ENCODE assay signal across 1 cellular context in the genomic region with DNA sequence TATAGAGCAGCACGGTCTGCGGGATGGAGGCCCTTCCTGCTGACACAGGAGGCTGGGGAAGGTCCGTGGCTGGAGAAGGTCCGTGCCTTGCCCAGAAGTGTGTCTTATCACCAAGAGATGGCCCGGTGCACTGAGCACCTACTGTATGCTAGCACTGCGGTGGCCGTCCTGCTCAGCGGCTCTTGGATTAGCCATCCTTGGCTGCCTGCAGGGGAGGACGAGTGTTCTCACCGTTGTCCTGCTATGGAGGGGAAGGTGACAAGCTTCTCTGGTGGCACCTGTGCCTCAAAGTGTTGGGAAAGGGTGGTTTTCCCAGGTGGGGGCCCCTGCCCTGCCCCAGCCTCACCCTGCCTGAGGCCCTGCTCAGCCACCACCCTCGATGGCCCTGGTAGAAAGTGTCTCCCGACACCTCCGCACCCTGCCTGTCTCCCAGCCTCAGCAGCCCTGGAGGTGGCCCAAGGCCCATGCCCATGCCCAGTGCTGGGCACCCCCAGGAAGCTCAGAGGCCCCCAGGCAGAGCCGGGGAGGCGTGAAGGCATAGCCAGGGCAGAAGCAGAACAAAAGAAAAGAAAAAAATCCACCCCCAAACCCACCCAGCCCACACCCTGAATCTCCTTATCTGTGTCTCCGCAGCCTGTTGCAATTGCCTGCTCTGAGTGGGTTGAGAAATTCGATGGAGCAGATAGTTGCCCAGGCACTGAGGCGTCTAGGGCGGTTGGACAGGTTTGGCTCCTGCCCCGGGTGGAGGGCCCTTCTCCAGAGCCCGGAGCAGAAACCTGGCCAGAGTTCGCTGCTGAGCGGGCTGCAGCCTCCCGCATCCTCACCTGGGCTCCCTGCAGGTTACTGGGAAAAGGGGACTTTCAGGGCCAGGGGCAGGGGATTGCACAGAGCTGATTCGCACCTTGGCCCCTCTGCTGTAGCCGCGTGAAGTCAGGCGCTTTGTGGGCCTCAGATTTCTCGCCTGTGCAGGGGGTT.
A peak's percentile ranks its signal among the peaks of the same experiment; 100 is the strongest.
TF ChIP-seq lines count a peak whose summit lies in the region.

No MANE protein-coding gene starts in this region.

TF ChIP-seq in K562, 482 proteins besides CTCF, POLR2A, EP300 and RAD21 (continued from another document and continues in another):
- TF ChIP-seq THRAP3 (IDR thresholded peaks at IDR 0.05; ENCODE audit: borderline replicate concordance) (no peak), RBM25 (IDR thresholded peaks at IDR 0.05; ENCODE audit: low read depth, low read length, severe bottlenecking) (no peak), MAZ (CRISPR knock-in tag; conservative IDR thresholded peaks at IDR 0.05 in 1 of 2, IDR thresholded peaks at IDR 0.05 in 1 of 2) (peak in 1 of 2 experiments; percentile 51; a peak in 2 of 4 replicates), ZNF197 (CRISPR knock-in tag; IDR thresholded peaks at IDR 0.05; ENCODE audit: low read depth) (no peak), KAT7 (CRISPR knock-in tag; IDR thresholded peaks at IDR 0.05; ENCODE audit: borderline replicate concordance) (no peak), MTA2 (IDR thresholded peaks at IDR 0.05; ENCODE audit: low read depth) (peak; percentile 76), KLF10 (CRISPR knock-in tag; IDR thresholded peaks at IDR 0.05) (no peak), FOXJ3 (CRISPR knock-in tag; IDR thresholded peaks at IDR 0.05) (no peak), ZNF592 (IDR thresholded peaks at IDR 0.05) (no peak), ZNF740 (CRISPR knock-in tag; IDR thresholded peaks at IDR 0.05) (no peak), ZNF740 (tag; IDR thresholded peaks at IDR 0.05) (no peak), NFIX (CRISPR knock-in tag; IDR thresholded peaks at IDR 0.05; ENCODE audit: low read depth) (no peak), CEBPG (CRISPR knock-in tag; IDR thresholded peaks at IDR 0.05) (0 out of 2 replicates have a peak, but pooled peaks have one; percentile 41), CEBPG (tag; conservative IDR thresholded peaks at IDR 0.05 in 1 of 2, IDR thresholded peaks at IDR 0.05 in 1 of 2) (peak; percentile 67 to 88), RBM22 (IDR thresholded peaks at IDR 0.05; ENCODE audit: low read depth, low read length, poor library complexity, severe bottlenecking) (no peak), TARDBP (IDR thresholded peaks at IDR 0.05) (0 out of 2 replicates have a peak, but pooled peaks have one; percentile 41), CBX8 (IDR thresholded peaks at IDR 0.05; ENCODE audit: borderline replicate concordance, extremely low read depth, low read depth, low read length, poor library complexity, severe bottlenecking) (no peak), PRPF4 (IDR thresholded peaks at IDR 0.05; ENCODE audit: insufficient read depth, low read depth, low read length, poor library complexity, severe bottlenecking) (no peak), L3MBTL2 (IDR thresholded peaks at IDR 0.05) (peak; percentile 34; the same call in 1 of the 2 replicates), ZNF551 (CRISPR knock-in tag; IDR thresholded peaks at IDR 0.05) (no peak), POLR2B (IDR thresholded peaks at IDR 0.05; ENCODE audit: low read depth, partially characterized antibody) (no peak), ZFP1 (CRISPR knock-in tag; IDR thresholded peaks at IDR 0.05) (no peak), STAT5A (IDR thresholded peaks at IDR 0.05; ENCODE audit: borderline replicate concordance, low read length) (peak; percentile 60; the same call in 1 of the 2 replicates), PCBP2 (IDR thresholded peaks at IDR 0.05; ENCODE audit: low read depth, low read length, poor library complexity, severe bottlenecking) (no peak), PPARD (CRISPR knock-in tag; IDR thresholded peaks at IDR 0.05) (no peak), SAP30 (IDR thresholded peaks at IDR 0.05; ENCODE audit: borderline replicate concordance, insufficient read depth, low read depth, low read length, poor library complexity, severe bottlenecking) (no peak)
- TF ChIP-seq, protein P1, sequence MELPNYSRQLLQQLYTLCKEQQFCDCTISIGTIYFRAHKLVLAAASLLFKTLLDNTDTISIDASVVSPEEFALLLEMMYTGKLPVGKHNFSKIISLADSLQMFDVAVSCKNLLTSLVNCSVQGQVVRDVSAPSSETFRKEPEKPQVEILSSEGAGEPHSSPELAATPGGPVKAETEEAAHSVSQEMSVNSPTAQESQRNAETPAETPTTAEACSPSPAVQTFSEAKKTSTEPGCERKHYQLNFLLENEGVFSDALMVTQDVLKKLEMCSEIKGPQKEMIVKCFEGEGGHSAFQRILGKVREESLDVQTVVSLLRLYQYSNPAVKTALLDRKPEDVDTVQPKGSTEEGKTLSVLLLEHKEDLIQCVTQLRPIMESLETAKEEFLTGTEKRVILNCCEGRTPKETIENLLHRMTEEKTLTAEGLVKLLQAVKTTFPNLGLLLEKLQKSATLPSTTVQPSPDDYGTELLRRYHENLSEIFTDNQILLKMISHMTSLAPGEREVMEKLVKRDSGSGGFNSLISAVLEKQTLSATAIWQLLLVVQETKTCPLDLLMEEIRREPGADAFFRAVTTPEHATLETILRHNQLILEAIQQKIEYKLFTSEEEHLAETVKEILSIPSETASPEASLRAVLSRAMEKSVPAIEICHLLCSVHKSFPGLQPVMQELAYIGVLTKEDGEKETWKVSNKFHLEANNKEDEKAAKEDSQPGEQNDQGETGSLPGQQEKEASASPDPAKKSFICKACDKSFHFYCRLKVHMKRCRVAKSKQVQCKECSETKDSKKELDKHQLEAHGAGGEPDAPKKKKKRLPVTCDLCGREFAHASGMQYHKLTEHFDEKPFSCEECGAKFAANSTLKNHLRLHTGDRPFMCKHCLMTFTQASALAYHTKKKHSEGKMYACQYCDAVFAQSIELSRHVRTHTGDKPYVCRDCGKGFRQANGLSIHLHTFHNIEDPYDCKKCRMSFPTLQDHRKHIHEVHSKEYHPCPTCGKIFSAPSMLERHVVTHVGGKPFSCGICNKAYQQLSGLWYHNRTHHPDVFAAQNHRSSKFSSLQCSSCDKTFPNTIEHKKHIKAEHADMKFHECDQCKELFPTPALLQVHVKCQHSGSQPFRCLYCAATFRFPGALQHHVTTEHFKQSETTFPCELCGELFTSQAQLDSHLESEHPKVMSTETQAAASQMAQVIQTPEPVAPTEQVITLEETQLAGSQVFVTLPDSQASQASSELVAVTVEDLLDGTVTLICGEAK (IDR thresholded peaks at IDR 0.05): no peak
- TF ChIP-seq, protein P1 (CRISPR knock-in tag; IDR thresholded peaks at IDR 0.05): no peak
- TF ChIP-seq, protein P2, sequence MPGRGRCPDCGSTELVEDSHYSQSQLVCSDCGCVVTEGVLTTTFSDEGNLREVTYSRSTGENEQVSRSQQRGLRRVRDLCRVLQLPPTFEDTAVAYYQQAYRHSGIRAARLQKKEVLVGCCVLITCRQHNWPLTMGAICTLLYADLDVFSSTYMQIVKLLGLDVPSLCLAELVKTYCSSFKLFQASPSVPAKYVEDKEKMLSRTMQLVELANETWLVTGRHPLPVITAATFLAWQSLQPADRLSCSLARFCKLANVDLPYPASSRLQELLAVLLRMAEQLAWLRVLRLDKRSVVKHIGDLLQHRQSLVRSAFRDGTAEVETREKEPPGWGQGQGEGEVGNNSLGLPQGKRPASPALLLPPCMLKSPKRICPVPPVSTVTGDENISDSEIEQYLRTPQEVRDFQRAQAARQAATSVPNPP (IDR thresholded peaks at IDR 0.05; ENCODE audit: borderline replicate concordance, insufficient read depth, insufficient read length): no peak
- TF ChIP-seq, protein P3, sequence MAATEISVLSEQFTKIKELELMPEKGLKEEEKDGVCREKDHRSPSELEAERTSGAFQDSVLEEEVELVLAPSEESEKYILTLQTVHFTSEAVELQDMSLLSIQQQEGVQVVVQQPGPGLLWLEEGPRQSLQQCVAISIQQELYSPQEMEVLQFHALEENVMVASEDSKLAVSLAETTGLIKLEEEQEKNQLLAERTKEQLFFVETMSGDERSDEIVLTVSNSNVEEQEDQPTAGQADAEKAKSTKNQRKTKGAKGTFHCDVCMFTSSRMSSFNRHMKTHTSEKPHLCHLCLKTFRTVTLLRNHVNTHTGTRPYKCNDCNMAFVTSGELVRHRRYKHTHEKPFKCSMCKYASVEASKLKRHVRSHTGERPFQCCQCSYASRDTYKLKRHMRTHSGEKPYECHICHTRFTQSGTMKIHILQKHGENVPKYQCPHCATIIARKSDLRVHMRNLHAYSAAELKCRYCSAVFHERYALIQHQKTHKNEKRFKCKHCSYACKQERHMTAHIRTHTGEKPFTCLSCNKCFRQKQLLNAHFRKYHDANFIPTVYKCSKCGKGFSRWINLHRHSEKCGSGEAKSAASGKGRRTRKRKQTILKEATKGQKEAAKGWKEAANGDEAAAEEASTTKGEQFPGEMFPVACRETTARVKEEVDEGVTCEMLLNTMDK (IDR thresholded peaks at IDR 0.05; ENCODE audit: borderline replicate concordance, insufficient read depth, low read depth, low read length, poor library complexity, severe bottlenecking): no peak
- TF ChIP-seq, protein P4, sequence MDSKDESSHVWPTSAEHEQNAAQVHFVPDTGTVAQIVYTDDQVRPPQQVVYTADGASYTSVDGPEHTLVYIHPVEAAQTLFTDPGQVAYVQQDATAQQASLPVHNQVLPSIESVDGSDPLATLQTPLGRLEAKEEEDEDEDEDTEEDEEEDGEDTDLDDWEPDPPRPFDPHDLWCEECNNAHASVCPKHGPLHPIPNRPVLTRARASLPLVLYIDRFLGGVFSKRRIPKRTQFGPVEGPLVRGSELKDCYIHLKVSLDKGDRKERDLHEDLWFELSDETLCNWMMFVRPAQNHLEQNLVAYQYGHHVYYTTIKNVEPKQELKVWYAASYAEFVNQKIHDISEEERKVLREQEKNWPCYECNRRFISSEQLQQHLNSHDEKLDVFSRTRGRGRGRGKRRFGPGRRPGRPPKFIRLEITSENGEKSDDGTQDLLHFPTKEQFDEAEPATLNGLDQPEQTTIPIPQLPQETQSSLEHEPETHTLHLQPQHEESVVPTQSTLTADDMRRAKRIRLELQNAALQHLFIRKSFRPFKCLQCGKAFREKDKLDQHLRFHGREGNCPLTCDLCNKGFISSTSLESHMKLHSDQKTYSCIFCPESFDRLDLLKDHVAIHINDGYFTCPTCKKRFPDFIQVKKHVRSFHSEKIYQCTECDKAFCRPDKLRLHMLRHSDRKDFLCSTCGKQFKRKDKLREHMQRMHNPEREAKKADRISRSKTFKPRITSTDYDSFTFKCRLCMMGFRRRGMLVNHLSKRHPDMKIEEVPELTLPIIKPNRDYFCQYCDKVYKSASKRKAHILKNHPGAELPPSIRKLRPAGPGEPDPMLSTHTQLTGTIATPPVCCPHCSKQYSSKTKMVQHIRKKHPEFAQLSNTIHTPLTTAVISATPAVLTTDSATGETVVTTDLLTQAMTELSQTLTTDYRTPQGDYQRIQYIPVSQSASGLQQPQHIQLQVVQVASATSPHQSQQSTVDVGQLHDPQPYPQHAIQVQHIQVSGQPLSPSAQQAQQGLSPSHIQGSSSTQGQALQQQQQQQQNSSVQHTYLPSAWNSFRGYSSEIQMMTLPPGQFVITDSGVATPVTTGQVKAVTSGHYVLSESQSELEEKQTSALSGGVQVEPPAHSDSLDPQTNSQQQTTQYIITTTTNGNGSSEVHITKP (IDR thresholded peaks at IDR 0.05; ENCODE audit: partially characterized antibody): no peak
